ENCODE assay signal across 22 cellular contexts in genomic region chr14:51619551-51619950, GRCh38. TPM values are rescaled to one million over a fixed set of nuclear protein-coding genes. Genes with fewer than 3 reads are reported as not detected.
A peak's percentile ranks its signal among the peaks of the same experiment; 100 is the strongest.
DNase-seq lines count a peak whose midpoint lies in the region; ATAC-seq and TF ChIP-seq lines count a peak whose summit lies in the region.
"Had no signal": no experiment of that assay in that cellular context is flagged by ENCODE, and none has a peak within 500 bp of the region (broad histone marks: within the 10 kb centered on the region; RNA-seq: fewer than 3 reads in every experiment).

No MANE protein-coding gene starts in this region.

- no peak for TF ChIP-seq CTCF in HFF-Myc (IDR thresholded peaks at IDR 0.05; ENCODE audit: low read depth, low read length, missing control alignments)

- ATAC-seq in GM21381 (IDR thresholded peaks at IDR 0.05; ENCODE audit: unreplicated experiment) (no peak), HG02763 (IDR thresholded peaks at IDR 0.05; ENCODE audit: unreplicated experiment) (no peak)
- ATAC-seq: GM12878, K562 had no signal

- peak overlapping the region; percentile 42 for H3K27ac ChIP-seq in SJCRH30
- H3K27ac ChIP-seq: GM23248, HL-60 had no signal

- DNase-seq in HFF-Myc (ENCODE audit: extremely low read depth, low read depth) (peak; percentile 86), SJCRH30 (peak in 1 of 2 experiments; percentile 65), left kidney (ENCODE audit: low read depth, low spot score) (peak; percentile 15), NOMO-1 treated with dmso at 0.1 percent for 144 hours (lab: John Stamatoyannopoulos, UW; ENCODE audit: unreplicated experiment) (no peak), inferior parietal cortex (ENCODE audit: extremely low spot score) (no peak)
- DNase-seq: BE2C; C1 segment of cervical spinal cord; CD4-positive, CD25-positive, alpha-beta regulatory T cell; CD8-positive, alpha-beta memory T cell; COR-L47; DMS 273 treated with DMSO at 0.1 percent for 48 hours; DMS53; DND-41; EL; GM23248; HFFc6 had no signal

- H3K9me3 ChIP-seq in SJCRH30 (replicated peaks) = no peaks in the 10 kb centered on the region
- H3K9me3 ChIP-seq: BE2C, HAP-1 had no signal

- H3K4me3 ChIP-seq in HFF-Myc (replicated peaks; ENCODE audit: low read depth, low read length) (no peak overlapping the region), SJCRH30 (no peak overlapping the region)
- H3K4me3 ChIP-seq: GM12878, GM23248, HAP-1, K562 had no signal

- H3K27me3 ChIP-seq in SJCRH30 = no peaks in the 10 kb centered on the region
- H3K27me3 ChIP-seq: BE2C had no signal

- peaks cover 48% of the 10 kb centered on the region for H3K4me1 ChIP-seq in SJCRH30
- H3K4me1 ChIP-seq: BE2C, HAP-1 had no signal

- no peaks in the 10 kb centered on the region for H3K36me3 ChIP-seq in SJCRH30
- H3K36me3 ChIP-seq: BE2C, HAP-1 had no signal

RNA-seq across cellular contexts. Expression of gene FRMD6, which starts 32.2 kb away (rescaled TPM):
- total RNA-seq in SJCRH30 (2014; rRNA removed; shearing (Covaris generic)) = 15.5 and 18.7 TPM in 2 replicates

Comparison
In these comparisons a context has a peak if more than half of its experiments do, and no peak if none do; other contexts are left out.
1. DNase-seq: peak in HFF-Myc (single experiment) and left kidney (single experiment); none in NOMO-1 treated with dmso at 0.1 percent for 144 hours (single experiment) and inferior parietal cortex (single experiment).